Comparison of ENCODE assay signal across 17 cellular contexts in the genomic region with DNA sequence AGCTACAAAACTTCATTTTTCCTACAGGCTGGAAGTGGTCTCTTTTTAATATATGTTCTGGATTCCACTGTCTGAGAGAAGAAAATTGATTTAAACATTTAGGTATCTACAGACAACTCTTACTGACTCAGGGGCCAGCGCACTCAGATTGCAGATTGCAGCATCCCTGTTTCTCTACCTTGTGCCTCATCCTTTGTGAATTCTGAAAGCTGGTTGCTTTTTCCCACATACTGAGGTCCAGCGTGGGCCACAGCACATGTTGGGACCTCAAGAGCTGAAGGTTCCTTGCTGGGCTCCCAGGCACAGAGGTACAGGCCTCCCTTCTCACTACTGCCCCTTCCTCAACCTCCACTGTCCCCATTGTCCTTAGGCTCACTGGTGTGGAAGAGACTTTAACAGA.
DNase-seq lines count a peak whose midpoint lies in the region; ATAC-seq, FAIRE-seq and TF ChIP-seq lines count a peak whose summit lies in the region.
"Had no signal": no experiment of that assay in that cellular context is flagged by ENCODE, and none has a peak within 500 bp of the region (broad histone marks: within the 10 kb centered on the region; RNA-seq: fewer than 3 reads in every experiment).

No MANE protein-coding gene starts in this region.

- H3K9me3 ChIP-seq in lower lobe of right lung (no peaks in the 10 kb centered on the region), tibial artery (no peaks in the 10 kb centered on the region)

- FAIRE-seq in HTR-8/SVneo (lab: Jason Lieb, UNC) = peak; percentile 81
- FAIRE-seq: GM12878 had no signal

- H3K27me3 Mint-ChIP-seq in chondrocyte (ENCODE audit: low read depth) (peaks cover 11% of the 10 kb centered on the region), immature natural killer cell (ENCODE audit: low read depth in 3 of 3) (peaks cover 0 to 2% (median 0%) of the 10 kb centered on the region in 3 donors)

- DNase-seq in HTR-8/SVneo (ENCODE audit: insufficient read length, low spot score) (no peak), chondrocyte (ENCODE audit: low spot score) (no peak), lower lobe of right lung (no peak), tibial artery (no peak), epidermal melanocyte (ENCODE audit: insufficient read length, low spot score) (no peak), NOMO-1 treated with DMSO at 0.1 percent for 48 hours (lab: John Stamatoyannopoulos, UW; ENCODE audit: unreplicated experiment) (no peak), immature natural killer cell (no peak)
- DNase-seq: C1 segment of cervical spinal cord, DMS79 treated with DMSO at 0.1 percent for 48 hours, GDM1, KBM-7, NCI-H1436, NCI-H2081, NCI-H510A treated with DMSO at 0.1 percent for 48 hours, Right ventricle myocardium superior had no signal

- peak overlapping the region; percentile 18 for H3K27ac ChIP-seq in lower lobe of right lung
- H3K27ac ChIP-seq in tibial artery = peak overlapping the region; percentile 76 to 90

- H3K4me3 ChIP-seq in lower lobe of right lung (no peak overlapping the region), tibial artery (no peak overlapping the region)
- H3K4me3 ChIP-seq: GM12878 had no signal

- intact Hi-C loops in lower lobe of right lung (cut with DNase I) (no loop called here), tibial artery (cut with DNase I; ENCODE audit: low total_unique reads) (no loop called here)

- no peak for TF ChIP-seq CTCF in chondrocyte (IDR thresholded peaks at IDR 0.05)
- no peak for TF ChIP-seq CTCF in lower lobe of right lung (IDR thresholded peaks at IDR 0.05)
- no peak for TF ChIP-seq CTCF in tibial artery (IDR thresholded peaks at IDR 0.05)

- H3K27ac Mint-ChIP-seq in chondrocyte (ENCODE audit: unreplicated experiment) (peak overlapping the region; percentile 95), immature natural killer cell (no peak overlapping the region)

- H3K4me1 Mint-ChIP-seq in chondrocyte (ENCODE audit: low read depth) = peaks cover 38% of the 10 kb centered on the region
- no peaks in the 10 kb centered on the region for H3K4me1 Mint-ChIP-seq in immature natural killer cell

- H3K27me3 ChIP-seq in lower lobe of right lung (ENCODE audit: low read depth) = no peaks in the 10 kb centered on the region
- no peaks in the 10 kb centered on the region for H3K27me3 ChIP-seq in tibial artery

- no peaks in the 10 kb centered on the region for H3K4me1 ChIP-seq in lower lobe of right lung
- H3K4me1 ChIP-seq in tibial artery = peaks cover 0 to 65% (median 31%) of the 10 kb centered on the region in 4 donors

- no peak for ATAC-seq in lower lobe of right lung
- ATAC-seq: GM12878, Panc1 had no signal

- H3K4me3 Mint-ChIP-seq in chondrocyte (ENCODE audit: unreplicated experiment) (no peak overlapping the region), immature natural killer cell (no peak overlapping the region)

- H3K36me3 Mint-ChIP-seq in chondrocyte (ENCODE audit: low read depth) (no peaks in the 10 kb centered on the region), immature natural killer cell (no peaks in the 10 kb centered on the region)

- H3K9me3 Mint-ChIP-seq in chondrocyte (ENCODE audit: low read depth) (no peaks in the 10 kb centered on the region), immature natural killer cell (peaks cover 0 to 3% (median 0%) of the 10 kb centered on the region in 6 donors)

- H3K36me3 ChIP-seq in lower lobe of right lung = no peaks in the 10 kb centered on the region
- no peaks in the 10 kb centered on the region for H3K36me3 ChIP-seq in tibial artery
